ENCODE assay signal across 14 cellular contexts in genomic region chr22:45905326-45905923, GRCh38.
"Had no signal": no experiment of that assay in that cellular context is flagged by ENCODE, and none has a peak within 500 bp of the region (broad histone marks: within the 10 kb centered on the region; RNA-seq: fewer than 3 reads in every experiment).

No MANE protein-coding gene starts in this region.

- H3K4me3 ChIP-seq: esophagus muscularis mucosa, lung, skin epidermis, stomach had no signal

- H3K4me1 ChIP-seq: psoas muscle had no signal

- H3K27ac ChIP-seq: psoas muscle, stomach had no signal

- DNase-seq: activated CD4-positive, alpha-beta T cell treated with anti-CD3 and anti-CD28 coated beads, Interleukin-2, amount 10 ng/mL, durations not matched to agents 24 days and 14 days; activated CD8-positive, alpha-beta memory T cell treated with anti-CD3 and anti-CD28 coated beads for 24 hours; activated naive CD4-positive, alpha-beta T cell treated with Interleukin-2 at 50 U/mL for 16 hours; activated naive CD8-positive, alpha-beta T cell treated with anti-CD3 and anti-CD28 coated beads, Interleukin-2, amount 50 U/mL, for 24 hours; glutamatergic neuron; naive thymus-derived CD8-positive, alpha-beta T cell; occipital lobe; stimulated activated CD4-positive, alpha-beta T cell treated with anti-CD3 and anti-CD28 coated beads, Interleukin-4, amount 100 ng/mL, for 4 hours; stomach had no signal

- H3K9me3 ChIP-seq: esophagus muscularis mucosa, psoas muscle, stomach had no signal

- H3K36me3 ChIP-seq: esophagus muscularis mucosa, stomach had no signal

- ATAC-seq: activated naive CD8-positive, alpha-beta T cell treated with anti-CD3 and anti-CD28 coated beads, Interleukin-2, amount 50 U/mL, for 24 hours; naive thymus-derived CD8-positive, alpha-beta T cell; WTC11 had no signal
